1 cellular context compared by ENCODE assay signal in genomic region chr14:90491221-90491867, GRCh38.
TF ChIP-seq lines count a peak whose summit lies in the region.

No MANE protein-coding gene starts in this region.

TF ChIP-seq in H1, 55 proteins besides CTCF, POLR2A, EP300 and RAD21:
- TF ChIP-seq RBBP5 (IDR thresholded peaks at IDR 0.05; ENCODE audit: borderline replicate concordance, low read depth, low read length) = 0 out of 2 replicates have a peak, but pooled peaks have one; percentile 28
- no peak for TF ChIP-seq SUZ12 (IDR thresholded peaks at IDR 0.05; ENCODE audit: low read length)
- peak; percentile 93 for TF ChIP-seq EGR1 (IDR thresholded peaks at IDR 0.05; ENCODE audit: borderline replicate concordance, low read depth, low read length)
TF ChIP-seq in H1: peak in this region for 2.
